32 cellular contexts compared by ENCODE assay signal in genomic region chr11:28470180-28470579, GRCh38.
"Had no signal": no experiment of that assay in that cellular context is flagged by ENCODE, and none has a peak within 500 bp of the region (broad histone marks: within the 10 kb centered on the region; RNA-seq: fewer than 3 reads in every experiment).

No MANE protein-coding gene starts in this region.

- DNase-seq: activated B cell treated with CpG ODN at 0.5 μM for 24 hours; activated CD4-positive, alpha-beta T cell treated with anti-CD3 and anti-CD28 coated beads for 48 hours; activated CD4-positive, alpha-beta T cell treated with anti-CD3 and anti-CD28 coated beads, Interleukin-2, amount 50 U/mL, for 1 hour; activated CD4-positive, alpha-beta T cell treated with anti-CD3 and anti-CD28 coated beads, Interleukin-2, amount 50 U/mL, for 48 hours; activated CD8-positive, alpha-beta memory T cell treated with anti-CD3 and anti-CD28 coated beads for 24 hours; activated CD8-positive, alpha-beta T cell treated with anti-CD3 and anti-CD28 coated beads for 36 hours; activated effector memory CD4-positive, alpha-beta T cell treated with Interleukin-2 at 50 U/mL for 16 hours; activated gamma-delta T cell treated with Interleukin-2 at 50 U/mL for 16 hours; activated naive CD4-positive, alpha-beta T cell treated with anti-CD3 and anti-CD28 coated beads, Interleukin-2, amount 50 U/mL, for 16 hours; activated naive CD4-positive, alpha-beta T cell treated with Interleukin-2 at 50 U/mL for 16 hours; activated T-cell treated with anti-CD3 and anti-CD28 coated beads, Interleukin-2, amount 50 U/mL, for 4 hours; amniotic stem cell; anterior cingulate cortex; brain microvascular endothelial cell; dorsolateral prefrontal cortex; effector memory CD4-positive, alpha-beta T cell; erythroblast; foreskin keratinocyte; gastrocnemius medialis; glutamatergic neuron; heart left ventricle; T-helper 17 cell; T1000; WERI-Rb-1 had no signal

- H3K27me3 Mint-ChIP-seq: activated B cell treated with CpG ODN at 0.5 μM for 24 hours; activated CD8-positive, alpha-beta T cell treated with anti-CD3 and anti-CD28 coated beads for 36 hours; activated naive CD8-positive, alpha-beta T cell; activated T-helper 17 cell treated with anti-CD3 and anti-CD28 coated beads, Interleukin-2, amount 50 U/mL, for 72 hours; central memory CD8-positive, alpha-beta T cell; dendritic cell treated with granulocyte-macrophage colony-stimulating factor and Interleukin-4, amounts not matched to agents 40 ng/mL and 50 ng/mL, for 4 days; T-helper 17 cell had no signal

- H3K27me3 ChIP-seq: brain microvascular endothelial cell, esophagus muscularis mucosa, foreskin keratinocyte, gastrocnemius medialis, heart left ventricle had no signal

- H3K9me3 Mint-ChIP-seq: activated B cell treated with CpG ODN at 0.5 μM for 24 hours; activated CD8-positive, alpha-beta T cell treated with anti-CD3 and anti-CD28 coated beads for 36 hours; activated T-cell treated with anti-CD3 and anti-CD28 coated beads, Interleukin-2, amount 50 U/mL, for 4 hours; activated T-helper 17 cell treated with anti-CD3 and anti-CD28 coated beads, Interleukin-2, amount 50 U/mL, for 72 hours; central memory CD8-positive, alpha-beta T cell; T-helper 2 cell treated with Interferon-gamma antibody and Interleukin-4, amounts not matched to agents 5 μg/mL and 100 μg/mL, for 36 hours had no signal

- H3K4me3 ChIP-seq: coronary artery, dorsolateral prefrontal cortex, esophagus muscularis mucosa, gastrocnemius medialis, heart left ventricle had no signal

- H3K36me3 ChIP-seq: brain microvascular endothelial cell, esophagus muscularis mucosa, gastrocnemius medialis, heart left ventricle, WERI-Rb-1 had no signal

- H3K4me1 Mint-ChIP-seq: activated B cell treated with CpG ODN at 0.5 μM for 24 hours; activated T-helper 17 cell treated with anti-CD3 and anti-CD28 coated beads, Interleukin-2, amount 50 U/mL, for 72 hours; central memory CD8-positive, alpha-beta T cell; T-helper 17 cell had no signal

- ATAC-seq: activated CD4-positive, CD25-positive, alpha-beta regulatory T cell treated with anti-CD3 and anti-CD28 coated beads, Interleukin-2, amount 50 U/mL, for 24 hours; activated CD8-positive, alpha-beta T cell treated with anti-CD3 and anti-CD28 coated beads for 36 hours; activated T-cell treated with anti-CD3 and anti-CD28 coated beads, Interleukin-2, amount 50 U/mL, for 4 hours; activated T-helper 17 cell treated with anti-CD3 and anti-CD28 coated beads, Interleukin-2, amount 50 U/mL, for 72 hours; foreskin keratinocyte; gastrocnemius medialis; heart left ventricle; T-helper 17 cell had no signal

- H3K27ac Mint-ChIP-seq: activated B cell treated with CpG ODN at 0.5 μM for 24 hours; activated CD8-positive, alpha-beta T cell treated with anti-CD3 and anti-CD28 coated beads for 36 hours; activated naive CD8-positive, alpha-beta T cell; activated T-helper 17 cell treated with anti-CD3 and anti-CD28 coated beads, Interleukin-2, amount 50 U/mL, for 72 hours; dendritic cell treated with granulocyte-macrophage colony-stimulating factor and Interleukin-4, amounts not matched to agents 40 ng/mL and 50 ng/mL, for 4 days; T-helper 17 cell; T-helper 2 cell treated with Interferon-gamma antibody and Interleukin-4, amounts not matched to agents 5 μg/mL and 100 μg/mL, for 36 hours had no signal

- H3K27ac ChIP-seq: brain microvascular endothelial cell, coronary artery, dorsolateral prefrontal cortex, esophagus muscularis mucosa, foreskin keratinocyte, gastrocnemius medialis, heart left ventricle, WERI-Rb-1 had no signal

- H3K9me3 ChIP-seq: esophagus muscularis mucosa, gastrocnemius medialis, heart left ventricle had no signal

- H3K4me1 ChIP-seq: esophagus muscularis mucosa, foreskin keratinocyte, gastrocnemius medialis had no signal

- H3K4me3 Mint-ChIP-seq: activated B cell treated with CpG ODN at 0.5 μM for 24 hours; activated CD8-positive, alpha-beta T cell treated with anti-CD3 and anti-CD28 coated beads for 36 hours; activated naive CD8-positive, alpha-beta T cell; activated T-cell treated with anti-CD3 and anti-CD28 coated beads, Interleukin-2, amount 50 U/mL, for 4 hours; activated T-helper 17 cell treated with anti-CD3 and anti-CD28 coated beads, Interleukin-2, amount 50 U/mL, for 72 hours; central memory CD8-positive, alpha-beta T cell; dendritic cell treated with granulocyte-macrophage colony-stimulating factor and Interleukin-4, amounts not matched to agents 40 ng/mL and 50 ng/mL, for 4 days; T-helper 17 cell; T-helper 2 cell treated with Interferon-gamma antibody and Interleukin-4, amounts not matched to agents 5 μg/mL and 100 μg/mL, for 36 hours had no signal
